In genomic region chr6:25788305-25788922, GRCh38 we compare ENCODE assay signal across 8 cellular contexts. TPM values are rescaled to one million over a fixed set of nuclear protein-coding genes. Genes with fewer than 3 reads are reported as not detected.
A peak's percentile ranks its signal among the peaks of the same experiment; 100 is the strongest.
DNase-seq lines count a peak whose midpoint lies in the region; ATAC-seq, FAIRE-seq and TF ChIP-seq lines count a peak whose summit lies in the region.

No MANE protein-coding gene starts in this region.

- ATAC-seq in right cardiac atrium, result peak in 1 of 2 donors; percentile 69
- ATAC-seq in GM21737 (IDR thresholded peaks at IDR 0.05; ENCODE audit: unreplicated experiment), result no peak

- no peak overlapping the region for H3K4me3 Mint-ChIP-seq in activated T-helper 1 cell treated with anti-CD3 and anti-CD28 coated beads, Interleukin-12 subunit alpha, Interleukin-12 subunit beta, Interleukin-2, Interleukin-4 antibody, amounts not matched to agents 30 ng/mL and 10 ng/mL and 1 ng/mL, durations not matched to agents 14 hours and 24 hours and 36 hours

- no peaks in the 10 kb centered on the region for H3K9me3 Mint-ChIP-seq in activated T-helper 1 cell treated with anti-CD3 and anti-CD28 coated beads, Interleukin-12 subunit alpha, Interleukin-12 subunit beta, Interleukin-2, Interleukin-4 antibody, amounts not matched to agents 30 ng/mL and 10 ng/mL and 1 ng/mL, durations not matched to agents 14 hours and 24 hours and 36 hours

- peaks cover 5% of the 10 kb centered on the region for H3K4me1 Mint-ChIP-seq in activated T-helper 1 cell treated with anti-CD3 and anti-CD28 coated beads, Interleukin-12 subunit alpha, Interleukin-12 subunit beta, Interleukin-2, Interleukin-4 antibody, amounts not matched to agents 30 ng/mL and 10 ng/mL and 1 ng/mL, durations not matched to agents 14 hours and 24 hours and 36 hours (ENCODE audit: low read depth)

- 68% methylated on average over 4 of the region's 4 CpGs for WGBS in right cardiac atrium

- H3K27ac Mint-ChIP-seq in activated T-helper 1 cell treated with anti-CD3 and anti-CD28 coated beads, Interleukin-12 subunit alpha, Interleukin-12 subunit beta, Interleukin-2, Interleukin-4 antibody, amounts not matched to agents 30 ng/mL and 10 ng/mL and 1 ng/mL, durations not matched to agents 14 hours and 24 hours and 36 hours, result no peak overlapping the region

- H3K4me1 ChIP-seq in NT2/D1 (ENCODE audit: insufficient read depth, insufficient read length) (no peaks in the 10 kb centered on the region), right cardiac atrium (ENCODE audit: control insufficient read depth, insufficient read depth, low read length) (no peaks in the 10 kb centered on the region)

- H3K36me3 Mint-ChIP-seq in activated T-helper 1 cell treated with anti-CD3 and anti-CD28 coated beads, Interleukin-12 subunit alpha, Interleukin-12 subunit beta, Interleukin-2, Interleukin-4 antibody, amounts not matched to agents 30 ng/mL and 10 ng/mL and 1 ng/mL, durations not matched to agents 14 hours and 24 hours and 36 hours (ENCODE audit: low read depth), result no peaks in the 10 kb centered on the region

- H3K4me3 ChIP-seq in NT2/D1 (ENCODE audit: insufficient read length, low read depth), result no peak overlapping the region
- no peak overlapping the region for H3K4me3 ChIP-seq in right cardiac atrium (ENCODE audit: low read length)

- no peaks in the 10 kb centered on the region for H3K27me3 ChIP-seq in NT2/D1 (ENCODE audit: insufficient read depth, insufficient read length)
- H3K27me3 ChIP-seq in right cardiac atrium (ENCODE audit: control insufficient read depth, insufficient read depth), result no peaks in the 10 kb centered on the region

- peaks cover 4% of the 10 kb centered on the region for H3K27me3 Mint-ChIP-seq in activated T-helper 1 cell treated with anti-CD3 and anti-CD28 coated beads, Interleukin-12 subunit alpha, Interleukin-12 subunit beta, Interleukin-2, Interleukin-4 antibody, amounts not matched to agents 30 ng/mL and 10 ng/mL and 1 ng/mL, durations not matched to agents 14 hours and 24 hours and 36 hours (ENCODE audit: insufficient read depth)

- no peak overlapping the region for H3K9ac ChIP-seq in NT2/D1 (ENCODE audit: insufficient read length, low read depth)

- H3K9me3 ChIP-seq in NT2/D1 (ENCODE audit: insufficient read depth, low read length) (no peaks in the 10 kb centered on the region), right cardiac atrium (ENCODE audit: control insufficient read depth, low read length) (no peaks in the 10 kb centered on the region)

- intact Hi-C loops in activated T-helper 1 cell treated with anti-CD3 and anti-CD28 coated beads, Interleukin-12 subunit alpha, Interleukin-12 subunit beta, Interleukin-2, Interleukin-4 antibody, amounts not matched to agents 30 ng/mL and 10 ng/mL and 1 ng/mL, durations not matched to agents 14 hours and 24 hours and 36 hours (cut with micrococcal nuclease), result loop anchor here (1.0 to 2.0 kb wide), 5 partner anchors 94 to 215 kb away; no protein-coding TSS in a partner anchor
- intact Hi-C loops in right cardiac atrium (cut with DNase I), result no loop called here

- H3K27ac ChIP-seq in right cardiac atrium (ENCODE audit: low read length), result no peak overlapping the region

- DNase-seq in AML-193 (lab: John Stamatoyannopoulos, UW) (peak; percentile 60 to 66), GM12891 (ENCODE audit: insufficient read length, low spot score) (no peak), NT2/D1 (ENCODE audit: low read depth, low spot score) (peak; percentile 13), right cardiac atrium (peak; percentile 22 to 33 (median 30)), middle frontal gyrus (ENCODE audit: extremely low spot score, low spot score) (no peak)
- DNase-seq in activated T-helper 1 cell treated with anti-CD3 and anti-CD28 coated beads, Interleukin-12 subunit alpha, Interleukin-12 subunit beta, Interleukin-2, Interleukin-4 antibody, amounts not matched to agents 30 ng/mL and 10 ng/mL and 1 ng/mL, durations not matched to agents 14 hours and 24 hours and 36 hours (ENCODE audit: low spot score), result peak; percentile 13
- peak; percentile 49 to 55 for DNase-seq in stimulated activated CD4-positive, alpha-beta T cell treated with anti-CD3 and anti-CD28 coated beads, Interleukin-2, amount 100 ng/mL, for 24 hours

- FAIRE-seq in GM12891 (lab: Jason Lieb, UNC), result peak; percentile 20

- TF ChIP-seq POLR2A in GM12891 (IDR thresholded peaks at IDR 0.05; ENCODE audit: low read depth, low read length), result no peak

- H3K36me3 ChIP-seq in NT2/D1 (ENCODE audit: insufficient read depth, insufficient read length, low read length), result no peaks in the 10 kb centered on the region

TF ChIP-seq in GM12891, 5 proteins besides CTCF, POLR2A, EP300 and RAD21:
- TF ChIP-seq POU2F2 (IDR thresholded peaks at IDR 0.05; ENCODE audit: low read depth, low read length) (no peak), PAX5 (IDR thresholded peaks at IDR 0.05; ENCODE audit: insufficient read depth, low read length, severe bottlenecking) (no peak), SPI1 (IDR thresholded peaks at IDR 0.05; ENCODE audit: low read depth, low read length) (no peak), TAF1 (IDR thresholded peaks at IDR 0.05; ENCODE audit: low read depth, low read length) (no peak), POLR2AphosphoS5 (IDR thresholded peaks at IDR 0.05; ENCODE audit: low read depth, low read length) (no peak)

RNA-seq across cellular contexts. Expression of gene SLC17A4, which starts 33.9 kb away (rescaled TPM):
- polyA plus RNA-seq in GM12891 (2012; ENCODE audit: low read depth, missing spikeins), result 0.03 TPM
- not detected in 2 replicates for total RNA-seq in activated T-helper 1 cell treated with anti-CD3 and anti-CD28 coated beads, Interleukin-12 subunit alpha, Interleukin-12 subunit beta, Interleukin-2, Interleukin-4 antibody, amounts not matched to agents 30 ng/mL and 10 ng/mL and 1 ng/mL, durations not matched to agents 14 hours and 24 hours and 36 hours
- total RNA-seq in right cardiac atrium, result not detected
- polyA plus RNA-seq in right cardiac atrium, result 0.02 TPM

RNA-seq across cellular contexts. Expression of gene SLC17A1, which starts 43.4 kb away (rescaled TPM):
- not detected for polyA plus RNA-seq in GM12891 (2012; ENCODE audit: low read depth, missing spikeins)
- total RNA-seq in activated T-helper 1 cell treated with anti-CD3 and anti-CD28 coated beads, Interleukin-12 subunit alpha, Interleukin-12 subunit beta, Interleukin-2, Interleukin-4 antibody, amounts not matched to agents 30 ng/mL and 10 ng/mL and 1 ng/mL, durations not matched to agents 14 hours and 24 hours and 36 hours, result not detected in 2 replicates
- not detected for total RNA-seq in right cardiac atrium
- polyA plus RNA-seq in right cardiac atrium, result not detected

Comparison
In these comparisons a context has a peak if more than half of its experiments do, and no peak if none do; other contexts are left out.
1. DNase-seq: peak in AML-193 (2 of 2), NT2/D1 (single experiment), activated T-helper 1 cell treated with anti-CD3 and anti-CD28 coated beads, Interleukin-12 subunit alpha, Interleukin-12 subunit beta, Interleukin-2, Interleukin-4 antibody, amounts not matched to agents 30 ng/mL and 10 ng/mL and 1 ng/mL, durations not matched to agents 14 hours and 24 hours and 36 hours (single experiment), right cardiac atrium (3 of 3) and stimulated activated CD4-positive, alpha-beta T cell treated with anti-CD3 and anti-CD28 coated beads, Interleukin-2, amount 100 ng/mL, for 24 hours (2 of 2); none in GM12891 (single experiment) and middle frontal gyrus (single experiment).